Comparison of ENCODE assay signal across 19 cellular contexts in the genomic region with DNA sequence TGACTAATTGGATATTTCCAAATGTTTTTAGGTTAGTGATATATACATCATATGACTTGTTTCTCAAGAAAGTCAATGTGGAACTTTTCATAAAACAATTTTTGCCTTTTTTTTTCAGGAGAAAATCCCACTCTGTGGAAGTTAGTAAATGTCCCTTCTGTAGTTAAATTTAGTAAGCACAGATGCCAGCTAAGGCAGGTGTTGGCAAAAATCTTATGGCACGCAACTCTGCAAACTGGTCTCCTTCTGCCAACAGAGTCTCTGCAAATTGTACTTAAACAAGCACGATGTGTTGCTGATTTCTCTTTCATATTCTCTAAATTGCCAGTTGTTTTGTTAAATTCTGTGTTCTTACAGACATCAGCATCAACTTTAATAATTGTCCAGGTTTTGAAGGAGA.
"Had no signal": no experiment of that assay in that cellular context is flagged by ENCODE, and none has a peak within 500 bp of the region (broad histone marks: within the 10 kb centered on the region; RNA-seq: fewer than 3 reads in every experiment).

No MANE protein-coding gene starts in this region.

- DNase-seq: dermis blood vessel endothelial cell; effector CD4-positive, alpha-beta T cell; effector memory CD4-positive, alpha-beta T cell; foreskin keratinocyte; heart left ventricle; hypothalamus; immature natural killer cell; islet precursor cell; kidney; kidney glomerular epithelial cell; left colon; left lung; left ventricle myocardium superior; lower lobe of right lung; mesenchymal stem cell; mucosa of descending colon; naive B cell; naive thymus-derived CD8-positive, alpha-beta T cell had no signal

- ATAC-seq: foreskin keratinocyte; gastroesophageal sphincter; heart left ventricle; left colon; left lung; left ventricle myocardium superior; lower lobe of right lung; mucosa of descending colon; naive thymus-derived CD8-positive, alpha-beta T cell had no signal
